Comparison of ENCODE assay signal across 21 cellular contexts in the genomic region with DNA sequence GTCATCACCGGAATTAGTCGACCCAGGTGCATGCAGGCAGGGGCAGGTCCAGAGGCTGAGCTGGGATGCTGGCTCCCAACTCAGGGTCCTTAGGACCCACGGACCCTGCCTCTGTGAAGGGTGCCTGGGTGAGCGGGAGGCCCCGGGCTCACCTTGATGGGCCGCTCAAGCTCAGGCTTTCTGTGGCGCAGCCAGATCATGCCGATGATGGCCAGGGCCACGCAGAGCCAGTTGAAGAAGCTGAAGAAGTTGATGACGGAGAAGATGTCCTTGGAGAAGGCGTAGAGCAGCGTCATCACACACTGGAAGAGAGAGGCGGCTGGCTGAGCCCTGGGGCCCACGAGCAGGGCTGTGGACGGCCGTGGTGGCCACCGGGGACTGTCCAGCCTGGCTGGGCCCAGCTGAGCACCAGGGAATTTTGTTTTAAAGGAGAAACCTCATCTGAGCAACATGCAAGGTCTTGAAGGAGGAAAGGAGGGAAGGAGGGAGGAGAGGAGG. TPM values are rescaled to one million over a fixed set of nuclear protein-coding genes. Genes with fewer than 3 reads are reported as not detected.
DNase-seq lines count a peak whose midpoint lies in the region; ATAC-seq, FAIRE-seq and TF ChIP-seq lines count a peak whose summit lies in the region.
"Had no signal": no experiment of that assay in that cellular context is flagged by ENCODE, and none has a peak within 500 bp of the region (broad histone marks: within the 10 kb centered on the region; RNA-seq: fewer than 3 reads in every experiment).

No MANE protein-coding gene starts in this region.

- H3K79me2 ChIP-seq in keratinocyte (ENCODE audit: control insufficient read depth, insufficient read depth, low read length) = peaks cover 25% of the 10 kb centered on the region

- no peak for TF ChIP-seq CTCF in dorsolateral prefrontal cortex (IDR thresholded peaks at IDR 0.05 in 54 of 56, conservative IDR thresholded peaks at IDR 0.05 in 2 of 56; ENCODE audit: low read depth in 1 of 56, partially characterized antibody in 56 of 56)
- no peak for TF ChIP-seq CTCF in keratinocyte (optimal IDR thresholded peaks at IDR 0.05 in 1 of 3, IDR thresholded peaks at IDR 0.05 in 1 of 3, conservative IDR thresholded peaks at IDR 0.05 in 1 of 3; ENCODE audit: extremely low read depth in 1 of 3, insufficient read depth in 2 of 3, low read length in 3 of 3)

- H3K9me3 ChIP-seq in keratinocyte (ENCODE audit: control insufficient read depth, low read depth, low read length) = no peaks in the 10 kb centered on the region
- H3K9me3 ChIP-seq: upper lobe of right lung had no signal

- H3K36me3 ChIP-seq in keratinocyte (ENCODE audit: control insufficient read depth in 2 of 2, extremely low read depth in 1 of 2, insufficient read depth in 2 of 2, low read length in 2 of 2) = peaks cover 69 to 79% of the 10 kb centered on the region in 2 experiments

- dilution Hi-C loops in keratinocyte (cut with MboI; ENCODE audit: extremely low pct_ligation_motif_present, low sequenced_read_pairs) = no loop called here

- H3K27ac ChIP-seq in dorsolateral prefrontal cortex (peak overlapping the region in 42 of 59 donors; percentile 13 to 88 (median 60)), keratinocyte (ENCODE audit: control insufficient read depth, insufficient read depth, low read length) (peak overlapping the region; percentile 33)
- H3K27ac ChIP-seq: upper lobe of right lung had no signal

- peaks cover 5% of the 10 kb centered on the region for H3K4me1 ChIP-seq in keratinocyte (ENCODE audit: control insufficient read depth, extremely low read depth, insufficient read depth, low read length)
- H3K4me1 ChIP-seq: upper lobe of right lung had no signal

- no peak overlapping the region for H2AFZ ChIP-seq in keratinocyte (ENCODE audit: control insufficient read depth, low read length)

- no peaks in the 10 kb centered on the region for H3K27me3 ChIP-seq in dorsolateral prefrontal cortex
- no peaks in the 10 kb centered on the region for H3K27me3 ChIP-seq in keratinocyte (ENCODE audit: control insufficient read depth, extremely low read depth, insufficient read depth, low read length)
- H3K27me3 ChIP-seq: upper lobe of right lung had no signal

- H3K4me2 ChIP-seq in keratinocyte (ENCODE audit: control insufficient read depth, extremely low read depth, insufficient read depth, low read depth, low read length) = no peak overlapping the region

- H3K9me1 ChIP-seq in keratinocyte (ENCODE audit: control insufficient read depth, extremely low read depth, insufficient read depth, low read length) = no peaks in the 10 kb centered on the region

- H4K20me1 ChIP-seq in keratinocyte (ENCODE audit: control insufficient read depth, extremely low read depth, insufficient read depth, low read length) = peaks cover 4% of the 10 kb centered on the region

- peak; percentile 67 for ATAC-seq in Right ventricle myocardium inferior
- ATAC-seq: activated naive CD4-positive, alpha-beta T cell treated with anti-CD3 and anti-CD28 coated beads, Interleukin-2, amount 50 U/mL, for 72 hours; natural killer cell; SK-N-SH treated with all-trans-retinoic acid at 6 μM for 48 hours; upper lobe of right lung had no signal

- no peak overlapping the region for H3K9ac ChIP-seq in keratinocyte (ENCODE audit: control insufficient read depth, extremely low read depth, insufficient read depth, low read length)

- intact Hi-C loops in Right ventricle myocardium inferior (cut with DNase I) (no loop called here), cardiac septum (cut with DNase I) (no loop called here), dorsolateral prefrontal cortex (cut with DNase I) (no loop called here)

- H3K4me3 ChIP-seq in dorsolateral prefrontal cortex (no peak overlapping the region), keratinocyte (ENCODE audit: control insufficient read depth in 2 of 3, extremely low read depth in 1 of 3, insufficient read depth in 2 of 3, low read depth in 1 of 3, low read length in 3 of 3) (no peak overlapping the region)
- H3K4me3 ChIP-seq: upper lobe of right lung had no signal

- no peak for FAIRE-seq in keratinocyte (lab: Jason Lieb, UNC)
- FAIRE-seq: colon, H1 had no signal

- no peak for DNase-seq in Right ventricle myocardium inferior (ENCODE audit: missing footprints)
- DNase-seq in cardiac septum (ENCODE audit: low spot score) = no peak
- DNase-seq in dorsolateral prefrontal cortex = no peak
- no peak for DNase-seq in keratinocyte (ENCODE audit: low read depth, low spot score)
- DNase-seq in mucosa of gallbladder (ENCODE audit: low spot score) = no peak
- DNase-seq in activated CD4-positive, alpha-beta T cell treated with anti-CD3 and anti-CD28 coated beads, Interleukin-2, amount 50 U/mL, for 1 hour = no peak
- no peak for DNase-seq in cerebellum (ENCODE audit: low spot score)
- DNase-seq: activated CD4-positive, alpha-beta T cell treated with anti-CD3 and anti-CD28 coated beads, Interleukin-2, amount 50 U/mL, for 48 hours; CD4-positive, alpha-beta T cell; DMS 273 treated with DMSO at 0.1 percent for 48 hours; IMR-90; left colon; natural killer cell; NCI-H1417 treated with DMSO at 0.1 percent for 48 hours; NCI-H510A treated with DMSO at 0.1 percent for 48 hours; upper lobe of right lung; WERI-Rb-1 had no signal

RNA-seq across cellular contexts. Expression of a gene that starts 32.9 kb away (rescaled TPM):
- total RNA-seq in Right ventricle myocardium inferior = 3.3 TPM
- total RNA-seq in cardiac septum = 8.2 TPM
- 100 to 1,000 TPM in 16 of 120 experiments, 10 to 100 TPM in 104; 37.8 to 157 (median 74.3) TPM for total RNA-seq in dorsolateral prefrontal cortex
- 110 to 326 TPM (median 114 TPM) in 3 replicates for polyA plus RNA-seq in keratinocyte
- polyA plus RNA-seq in keratinocyte (2011; ENCODE audit: low read depth) = 29.9 TPM
- 116 and 170 TPM in 2 replicates for polyA plus RNA-seq in keratinocyte (2011; cell fraction: cytosol; rRNA removed)
- polyA plus RNA-seq in keratinocyte (2011; cell fraction: nucleus; rRNA removed) = 485 and 588 TPM in 2 replicates
- 227 and 536 TPM in 2 replicates for polyA plus RNA-seq in keratinocyte (2012; ENCODE audit: low replicate concordance)
- polyA minus RNA-seq in keratinocyte = 188 to 879 TPM (median 193 TPM) in 3 replicates
- polyA minus RNA-seq in keratinocyte (2011; cell fraction: cytosol; rRNA and poly(A)+ RNA removed) = 339 TPM
- 418 and 454 TPM in 2 replicates for polyA minus RNA-seq in keratinocyte (2011; cell fraction: nucleus; rRNA and poly(A)+ RNA removed)
- 9.4 TPM for total RNA-seq in mucosa of gallbladder
- 22.0 TPM for total RNA-seq in cerebellum
